Comparison of ENCODE assay signal across 8 cellular contexts in genomic region chr1:202998836-202999750, GRCh38. TPM values are rescaled to one million over a fixed set of nuclear protein-coding genes. Genes with fewer than 3 reads are reported as not detected.
A peak's percentile ranks its signal among the peaks of the same experiment; 100 is the strongest.
DNase-seq lines count a peak whose midpoint lies in the region; ATAC-seq, FAIRE-seq and TF ChIP-seq lines count a peak whose summit lies in the region.

No MANE protein-coding gene starts in this region.

- peaks cover 10 to 17% (median 16%) of the 10 kb centered on the region in 3 donors for H3K4me1 Mint-ChIP-seq in naive B cell
- H3K4me1 Mint-ChIP-seq in stimulated activated naive CD8-positive, alpha-beta T cell treated with anti-CD3 and anti-CD28 coated beads, Interleukin-15, amount 100 ng/mL, for 72 hours, result peaks cover 7% of the 10 kb centered on the region

- H3K9me3 Mint-ChIP-seq in naive B cell, result no peaks in the 10 kb centered on the region
- H3K9me3 Mint-ChIP-seq in stimulated activated naive CD8-positive, alpha-beta T cell treated with anti-CD3 and anti-CD28 coated beads, Interleukin-15, amount 100 ng/mL, for 72 hours, result no peaks in the 10 kb centered on the region

- H3K4me3 ChIP-seq in AG04450 (ENCODE audit: low read depth, low read length) (no peak overlapping the region), dorsolateral prefrontal cortex (peak overlapping the region in 4 of 59 donors; percentile 12 to 39 (median 24))

- TF ChIP-seq CTCF in AG04450 (IDR thresholded peaks at IDR 0.05; ENCODE audit: low read depth, low read length) (peak; percentile 78), dorsolateral prefrontal cortex (IDR thresholded peaks at IDR 0.05 in 54 of 56, conservative IDR thresholded peaks at IDR 0.05 in 2 of 56; ENCODE audit: low read depth in 1 of 56, partially characterized antibody in 56 of 56) (peak; percentile 62 to 91 (median 78))

- H3K4me3 Mint-ChIP-seq in naive B cell, result peak overlapping the region; percentile 59 to 89 (median 78)
- peak overlapping the region; percentile 37 to 75 for H3K4me3 Mint-ChIP-seq in stimulated activated naive CD8-positive, alpha-beta T cell treated with anti-CD3 and anti-CD28 coated beads, Interleukin-15, amount 100 ng/mL, for 72 hours

- no peaks in the 10 kb centered on the region for H3K27me3 Mint-ChIP-seq in naive B cell
- peaks cover 46% of the 10 kb centered on the region for H3K27me3 Mint-ChIP-seq in stimulated activated naive CD8-positive, alpha-beta T cell treated with anti-CD3 and anti-CD28 coated beads, Interleukin-15, amount 100 ng/mL, for 72 hours

- H3K27me3 ChIP-seq in AG04450 (ENCODE audit: control insufficient read depth, insufficient read depth, low read length) (peaks cover 9% of the 10 kb centered on the region), dorsolateral prefrontal cortex (peaks cover 0 to 26% (median 7%) of the 10 kb centered on the region in 45 donors)

- H3K27ac ChIP-seq in AG04450 (ENCODE audit: low read depth, low read length) (no peak overlapping the region), dorsolateral prefrontal cortex (no peak overlapping the region)

- ATAC-seq in naive B cell (ENCODE audit: low read depth in 2 of 2), result peak; percentile 61 to 69
- ATAC-seq in stimulated activated naive CD8-positive, alpha-beta T cell treated with anti-CD3 and anti-CD28 coated beads, Interleukin-15, amount 100 ng/mL, for 72 hours, result peak; percentile 49
- no peak for ATAC-seq in HG03108 (IDR thresholded peaks at IDR 0.05; ENCODE audit: unreplicated experiment)

- peak; percentile 70 for FAIRE-seq in GM18507 (lab: Jason Lieb, UNC)

- CTCF ChIA-PET in AG04450 (lab: Charles Lee), result interaction anchor here (0.7 to 3.1 kb wide), 19 partner anchors 10 to 279 kb away, joined by 3 to 27 read pairs (median 4); partner anchors contain the start of gene PPFIA4

- intact Hi-C loops in dorsolateral prefrontal cortex (cut with DNase I), result no loop called here

- peak overlapping the region; percentile 3 to 93 (median 76) for H3K27ac Mint-ChIP-seq in naive B cell
- no peak overlapping the region for H3K27ac Mint-ChIP-seq in stimulated activated naive CD8-positive, alpha-beta T cell treated with anti-CD3 and anti-CD28 coated beads, Interleukin-15, amount 100 ng/mL, for 72 hours

- no peaks in the 10 kb centered on the region for H3K9me3 ChIP-seq in AG04450 (ENCODE audit: control insufficient read depth, insufficient read depth, low read length)

- POLR2A ChIA-PET in AG04450 (lab: Yijun Ruan, JAX), result no interaction called here

- no peaks in the 10 kb centered on the region for H3K36me3 Mint-ChIP-seq in naive B cell

- DNase-seq in AG04450 (ENCODE audit: low read depth, low spot score), result no peak
- no peak for DNase-seq in GM18507 (ENCODE audit: extremely low spot score, insufficient read length, low read depth)
- DNase-seq in NCI-H345 treated with DMSO at 0.1 percent for 48 hours (lab: John Stamatoyannopoulos, UW; ENCODE audit: unreplicated experiment), result peak; percentile 31
- peak; percentile 68 for DNase-seq in activated CD4-positive, alpha-beta T cell treated with anti-CD3 and anti-CD28 coated beads, Interleukin-2, amount 50 U/mL, for 1 hour
- peak in 4 of 10 donors; percentile 32 to 71 (median 43) for DNase-seq in dorsolateral prefrontal cortex
- DNase-seq in naive B cell, result peak; percentile 64
- DNase-seq in stimulated activated naive CD8-positive, alpha-beta T cell treated with anti-CD3 and anti-CD28 coated beads, Interleukin-15, amount 100 ng/mL, for 72 hours, result peak; percentile 45 to 52

RNA-seq across cellular contexts. Expression of gene TMEM183A, which starts 8.1 kb away (rescaled TPM):
- 91.5 and 93.4 TPM in 2 replicates for polyA plus RNA-seq in AG04450 (2011; rRNA removed)
- polyA minus RNA-seq in AG04450 (2011; rRNA and poly(A)+ RNA removed), result 91.5 and 111 TPM in 2 replicates
- 100 to 1,000 TPM in 5 of 120 experiments, 10 to 100 TPM in 115; 37.4 to 106 (median 77.4) TPM for total RNA-seq in dorsolateral prefrontal cortex
- polyA plus RNA-seq in naive B cell (ENCODE audit: low read depth in 6 of 6), result 10 to 100 TPM; 41.0 to 60.3 (median 54.9) TPM

RNA-seq across cellular contexts. Expression of gene PPFIA4, which starts 27.2 kb away (rescaled TPM):
- polyA plus RNA-seq in AG04450 (2011; rRNA removed) (0.82 and 1.5 TPM in 2 replicates), naive B cell (ENCODE audit: low read depth in 6 of 6) (not detected)
- polyA minus RNA-seq in AG04450 (2011; rRNA and poly(A)+ RNA removed), result 1.6 and 3.0 TPM in 2 replicates
- total RNA-seq in dorsolateral prefrontal cortex, result 100 to 1,000 TPM in 106 of 120 experiments, 10 to 100 TPM in 14; 47.1 to 253 (median 140) TPM

RNA-seq across cellular contexts. Expression of gene CYB5R1, which starts 32.0 kb away (rescaled TPM):
- polyA plus RNA-seq in AG04450 (2011; rRNA removed) (43.6 and 44.8 TPM in 2 replicates), naive B cell (ENCODE audit: low read depth in 6 of 6) (10 to 100 TPM; 51.2 to 74.1 (median 58.9) TPM)
- 29.3 and 33.1 TPM in 2 replicates for polyA minus RNA-seq in AG04450 (2011; rRNA and poly(A)+ RNA removed)
- 10 to 100 TPM; 32.7 to 66.9 (median 46.4) TPM for total RNA-seq in dorsolateral prefrontal cortex

RNA-seq across cellular contexts. Expression of gene ADIPOR1, which starts 41.0 kb away (rescaled TPM):
- 120 and 124 TPM in 2 replicates for polyA plus RNA-seq in AG04450 (2011; rRNA removed)
- 135 and 152 TPM in 2 replicates for polyA minus RNA-seq in AG04450 (2011; rRNA and poly(A)+ RNA removed)
- total RNA-seq in dorsolateral prefrontal cortex, result 10 to 100 TPM; 51.2 to 87.2 (median 64.4) TPM
- 100 to 1,000 TPM in 4 of 6 donors, 10 to 100 TPM in 2; 81.7 to 162 (median 108) TPM for polyA plus RNA-seq in naive B cell (ENCODE audit: low read depth in 6 of 6)

Comparison
In these comparisons a context has a peak if more than half of its experiments do, and no peak if none do; other contexts are left out.
1. DNase-seq: peak in NCI-H345 treated with DMSO at 0.1 percent for 48 hours (single experiment), activated CD4-positive, alpha-beta T cell treated with anti-CD3 and anti-CD28 coated beads, Interleukin-2, amount 50 U/mL, for 1 hour (single experiment), naive B cell (single experiment) and stimulated activated naive CD8-positive, alpha-beta T cell treated with anti-CD3 and anti-CD28 coated beads, Interleukin-15, amount 100 ng/mL, for 72 hours (2 of 2); none in AG04450 (single experiment) and GM18507 (single experiment).
2. H3K27ac Mint-ChIP-seq: peak in naive B cell (6 of 6); none in stimulated activated naive CD8-positive, alpha-beta T cell treated with anti-CD3 and anti-CD28 coated beads, Interleukin-15, amount 100 ng/mL, for 72 hours (0 of 2).